In genomic region chr10:48976208-48976607, GRCh38 we compare ENCODE assay signal across 9 cellular contexts. TPM values are rescaled to one million over a fixed set of nuclear protein-coding genes. Genes with fewer than 3 reads are reported as not detected.
DNase-seq lines count a peak whose midpoint lies in the region; ATAC-seq and TF ChIP-seq lines count a peak whose summit lies in the region.
"Had no signal": no experiment of that assay in that cellular context is flagged by ENCODE, and none has a peak within 500 bp of the region (broad histone marks: within the 10 kb centered on the region; RNA-seq: fewer than 3 reads in every experiment).

No MANE protein-coding gene starts in this region.

- peaks cover 2% of the 10 kb centered on the region for H3K36me3 Mint-ChIP-seq in chondrocyte (ENCODE audit: low read depth)

- TF ChIP-seq CTCF in chondrocyte (IDR thresholded peaks at IDR 0.05), result peak; percentile 64

- no peak overlapping the region for H3K4me3 Mint-ChIP-seq in chondrocyte (ENCODE audit: unreplicated experiment)
- H3K4me3 Mint-ChIP-seq: central memory CD8-positive, alpha-beta T cell had no signal

- ATAC-seq in GM18498 (IDR thresholded peaks at IDR 0.05; ENCODE audit: unreplicated experiment) (no peak), HG03571 (IDR thresholded peaks at IDR 0.05; ENCODE audit: unreplicated experiment) (no peak)

- peaks cover 33% of the 10 kb centered on the region for H3K27me3 Mint-ChIP-seq in chondrocyte (ENCODE audit: low read depth)

- H3K9me3 Mint-ChIP-seq in chondrocyte (ENCODE audit: low read depth), result peaks cover 8% of the 10 kb centered on the region
- H3K9me3 Mint-ChIP-seq: central memory CD8-positive, alpha-beta T cell had no signal

- H3K27ac Mint-ChIP-seq in chondrocyte (ENCODE audit: unreplicated experiment), result no peak overlapping the region

- H3K4me1 Mint-ChIP-seq in chondrocyte (ENCODE audit: low read depth), result no peaks in the 10 kb centered on the region
- H3K4me1 Mint-ChIP-seq: central memory CD8-positive, alpha-beta T cell had no signal

- DNase-seq in DMS114 treated with DMSO at 0.1 percent for 48 hours (lab: John Stamatoyannopoulos, UW; ENCODE audit: unreplicated experiment) (peak; percentile 16), LHCN-M2 (ENCODE audit: low read depth) (peak; percentile 10), chondrocyte (ENCODE audit: low spot score) (no peak), midbrain (lab: John Stamatoyannopoulos, UW) (peak; percentile 4), Ammon's horn (ENCODE audit: low spot score) (no peak)
- DNase-seq in activated CD4-positive, alpha-beta T cell treated with anti-CD3 and anti-CD28 coated beads, Interleukin-2, amount 50 U/mL, for 4 hours, result no peak

RNA-seq across cellular contexts. Expression of gene LRRC18, which starts 36.6 kb away (rescaled TPM):
- total RNA-seq in LHCN-M2 (2014; rRNA removed) (not detected in 2 replicates), chondrocyte (not detected in 3 replicates)
- polyA plus RNA-seq in LHCN-M2 (2012), result not detected

Comparison
In these comparisons a context has a peak if more than half of its experiments do, and no peak if none do; other contexts are left out.
1. DNase-seq: peak in DMS114 treated with DMSO at 0.1 percent for 48 hours (single experiment), LHCN-M2 (single experiment) and midbrain (single experiment); none in chondrocyte (single experiment), Ammon's horn (single experiment) and activated CD4-positive, alpha-beta T cell treated with anti-CD3 and anti-CD28 coated beads, Interleukin-2, amount 50 U/mL, for 4 hours (0 of 2).